21 cellular contexts compared by ENCODE assay signal in genomic region chr7:54968018-54968417, GRCh38. TPM values are rescaled to one million over a fixed set of nuclear protein-coding genes. Genes with fewer than 3 reads are reported as not detected.
"Had no signal": no experiment of that assay in that cellular context is flagged by ENCODE, and none has a peak within 500 bp of the region (broad histone marks: within the 10 kb centered on the region; RNA-seq: fewer than 3 reads in every experiment).

No MANE protein-coding gene starts in this region.

- H3K9me3 ChIP-seq: neutrophil, pancreas, right lobe of liver, testis had no signal

- H3K27ac ChIP-seq: coronary artery, gastroesophageal sphincter, heart left ventricle, neutrophil, right lobe of liver, stomach, testis had no signal

- H3K4me1 Mint-ChIP-seq: activated CD4-positive, alpha-beta T cell treated with anti-CD3 and anti-CD28 coated beads, Interleukin-2, amount 10 ng/mL, durations not matched to agents 7 days and 5 days; activated naive CD4-positive, alpha-beta T cell treated with anti-CD3 and anti-CD28 coated beads, Interleukin-2, amount 10 ng/mL, durations not matched to agents 7 days and 5 days; natural killer cell had no signal

- H3K9me3 Mint-ChIP-seq: activated T-helper 2 cell treated with anti-CD3 and anti-CD28 coated beads, Interferon-gamma antibody, Interleukin-2, Interleukin-4, amounts not matched to agents 10 μg/mL and 5 μg/mL and 100 μg/mL, durations not matched to agents 14 hours and 24 hours and 36 hours had no signal

- H3K4me3 Mint-ChIP-seq: activated CD4-positive, alpha-beta T cell treated with anti-CD3 and anti-CD28 coated beads, Interleukin-2, amount 10 ng/mL, durations not matched to agents 7 days and 5 days; activated CD8-positive, alpha-beta T cell treated with anti-CD3 and anti-CD28 coated beads, Interleukin-2, amount 10 ng/mL, durations not matched to agents 7 days and 5 days; activated naive CD4-positive, alpha-beta T cell treated with anti-CD3 and anti-CD28 coated beads, Interleukin-2, amount 10 ng/mL, durations not matched to agents 7 days and 5 days; activated T-cell treated with anti-CD3 and anti-CD28 coated beads, Interleukin-2, amount 50 U/mL, for 24 hours; natural killer cell had no signal

- H3K36me3 ChIP-seq: gastroesophageal sphincter, heart left ventricle, neutrophil, pancreas, right lobe of liver, stomach had no signal

- H3K27me3 ChIP-seq: gastroesophageal sphincter, neutrophil, pancreas, right lobe of liver, testis had no signal

- H3K4me1 ChIP-seq: heart left ventricle, pancreas, right lobe of liver, stomach, testis had no signal

- H3K36me3 Mint-ChIP-seq: activated naive CD4-positive, alpha-beta T cell treated with anti-CD3 and anti-CD28 coated beads, Interleukin-2, amount 10 ng/mL, durations not matched to agents 7 days and 5 days had no signal

- DNase-seq: activated CD4-positive, alpha-beta T cell treated with anti-CD3 and anti-CD28 coated beads, Interleukin-2, amount 10 ng/mL, durations not matched to agents 7 days and 5 days; activated CD8-positive, alpha-beta T cell treated with anti-CD3 and anti-CD28 coated beads, Interleukin-2, amount 10 ng/mL, durations not matched to agents 7 days and 5 days; activated naive CD4-positive, alpha-beta T cell treated with anti-CD3 and anti-CD28 coated beads, Interleukin-2, amount 10 ng/mL, durations not matched to agents 7 days and 5 days; activated T-cell treated with anti-CD3 and anti-CD28 coated beads, Interleukin-2, amount 50 U/mL, for 24 hours; aorta; erythroblast; heart left ventricle; left ventricle myocardium superior; natural killer cell; right lobe of liver; small intestine; stimulated activated CD4-positive, alpha-beta T cell treated with anti-CD3 and anti-CD28 coated beads, Interleukin-4, amount 100 ng/mL, for 1 hour; stomach; T-helper 1 cell; T1000; testis had no signal

- H3K27me3 Mint-ChIP-seq: activated naive CD4-positive, alpha-beta T cell treated with anti-CD3 and anti-CD28 coated beads, Interleukin-2, amount 10 ng/mL, durations not matched to agents 7 days and 5 days had no signal

- ATAC-seq: activated CD8-positive, alpha-beta T cell treated with anti-CD3 and anti-CD28 coated beads, Interleukin-2, amount 10 ng/mL, durations not matched to agents 7 days and 5 days; heart left ventricle; left ventricle myocardium superior; natural killer cell had no signal

- H3K27ac Mint-ChIP-seq: activated CD4-positive, alpha-beta T cell treated with anti-CD3 and anti-CD28 coated beads, Interleukin-2, amount 10 ng/mL, durations not matched to agents 7 days and 5 days; activated CD8-positive, alpha-beta T cell treated with anti-CD3 and anti-CD28 coated beads, Interleukin-2, amount 10 ng/mL, durations not matched to agents 7 days and 5 days; activated naive CD4-positive, alpha-beta T cell treated with anti-CD3 and anti-CD28 coated beads, Interleukin-2, amount 10 ng/mL, durations not matched to agents 7 days and 5 days; activated T-cell treated with anti-CD3 and anti-CD28 coated beads, Interleukin-2, amount 50 U/mL, for 24 hours; activated T-helper 2 cell treated with anti-CD3 and anti-CD28 coated beads, Interferon-gamma antibody, Interleukin-2, Interleukin-4, amounts not matched to agents 10 μg/mL and 5 μg/mL and 100 μg/mL, durations not matched to agents 14 hours and 24 hours and 36 hours; natural killer cell had no signal

- H3K4me3 ChIP-seq: coronary artery, gastroesophageal sphincter, heart left ventricle, pancreas, right lobe of liver, stomach, testis had no signal

RNA-seq across cellular contexts. Expression of gene EGFR, which starts 50.8 kb away (rescaled TPM):
- total RNA-seq: activated CD4-positive, alpha-beta T cell treated with anti-CD3 and anti-CD28 coated beads, Interleukin-2, amount 10 ng/mL, durations not matched to agents 7 days and 5 days; activated CD8-positive, alpha-beta T cell treated with anti-CD3 and anti-CD28 coated beads, Interleukin-2, amount 10 ng/mL, durations not matched to agents 7 days and 5 days; activated T-helper 2 cell treated with anti-CD3 and anti-CD28 coated beads, Interferon-gamma antibody, Interleukin-2, Interleukin-4, amounts not matched to agents 10 μg/mL and 5 μg/mL and 100 μg/mL, durations not matched to agents 14 hours and 24 hours and 36 hours; natural killer cell had no signal
